In the genomic region with DNA sequence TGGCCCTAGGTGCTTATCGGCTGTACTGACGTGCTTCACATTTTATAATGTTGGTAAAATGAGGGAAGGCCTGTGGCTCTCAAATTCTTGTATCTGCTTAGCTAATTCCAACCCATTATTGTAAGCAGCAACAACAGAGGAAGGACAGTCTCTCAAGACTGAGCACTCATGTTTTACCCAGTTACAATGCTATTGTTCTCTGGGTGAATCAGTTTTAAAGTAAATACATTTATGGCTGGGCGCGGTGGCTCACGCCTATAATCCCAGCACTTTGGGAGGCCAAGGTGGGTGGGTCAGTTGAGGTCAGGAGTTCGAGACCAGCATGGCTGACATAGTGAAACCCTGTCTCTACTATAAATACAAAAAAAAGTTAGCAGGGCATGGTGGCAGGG, we compare ENCODE assay signal across 1 cellular context.
TF ChIP-seq lines count a peak whose summit lies in the region.

No MANE protein-coding gene starts in this region.

TF ChIP-seq in GM23338, 12 proteins besides CTCF, POLR2A, EP300 and RAD21:
- TF ChIP-seq, protein P1, sequence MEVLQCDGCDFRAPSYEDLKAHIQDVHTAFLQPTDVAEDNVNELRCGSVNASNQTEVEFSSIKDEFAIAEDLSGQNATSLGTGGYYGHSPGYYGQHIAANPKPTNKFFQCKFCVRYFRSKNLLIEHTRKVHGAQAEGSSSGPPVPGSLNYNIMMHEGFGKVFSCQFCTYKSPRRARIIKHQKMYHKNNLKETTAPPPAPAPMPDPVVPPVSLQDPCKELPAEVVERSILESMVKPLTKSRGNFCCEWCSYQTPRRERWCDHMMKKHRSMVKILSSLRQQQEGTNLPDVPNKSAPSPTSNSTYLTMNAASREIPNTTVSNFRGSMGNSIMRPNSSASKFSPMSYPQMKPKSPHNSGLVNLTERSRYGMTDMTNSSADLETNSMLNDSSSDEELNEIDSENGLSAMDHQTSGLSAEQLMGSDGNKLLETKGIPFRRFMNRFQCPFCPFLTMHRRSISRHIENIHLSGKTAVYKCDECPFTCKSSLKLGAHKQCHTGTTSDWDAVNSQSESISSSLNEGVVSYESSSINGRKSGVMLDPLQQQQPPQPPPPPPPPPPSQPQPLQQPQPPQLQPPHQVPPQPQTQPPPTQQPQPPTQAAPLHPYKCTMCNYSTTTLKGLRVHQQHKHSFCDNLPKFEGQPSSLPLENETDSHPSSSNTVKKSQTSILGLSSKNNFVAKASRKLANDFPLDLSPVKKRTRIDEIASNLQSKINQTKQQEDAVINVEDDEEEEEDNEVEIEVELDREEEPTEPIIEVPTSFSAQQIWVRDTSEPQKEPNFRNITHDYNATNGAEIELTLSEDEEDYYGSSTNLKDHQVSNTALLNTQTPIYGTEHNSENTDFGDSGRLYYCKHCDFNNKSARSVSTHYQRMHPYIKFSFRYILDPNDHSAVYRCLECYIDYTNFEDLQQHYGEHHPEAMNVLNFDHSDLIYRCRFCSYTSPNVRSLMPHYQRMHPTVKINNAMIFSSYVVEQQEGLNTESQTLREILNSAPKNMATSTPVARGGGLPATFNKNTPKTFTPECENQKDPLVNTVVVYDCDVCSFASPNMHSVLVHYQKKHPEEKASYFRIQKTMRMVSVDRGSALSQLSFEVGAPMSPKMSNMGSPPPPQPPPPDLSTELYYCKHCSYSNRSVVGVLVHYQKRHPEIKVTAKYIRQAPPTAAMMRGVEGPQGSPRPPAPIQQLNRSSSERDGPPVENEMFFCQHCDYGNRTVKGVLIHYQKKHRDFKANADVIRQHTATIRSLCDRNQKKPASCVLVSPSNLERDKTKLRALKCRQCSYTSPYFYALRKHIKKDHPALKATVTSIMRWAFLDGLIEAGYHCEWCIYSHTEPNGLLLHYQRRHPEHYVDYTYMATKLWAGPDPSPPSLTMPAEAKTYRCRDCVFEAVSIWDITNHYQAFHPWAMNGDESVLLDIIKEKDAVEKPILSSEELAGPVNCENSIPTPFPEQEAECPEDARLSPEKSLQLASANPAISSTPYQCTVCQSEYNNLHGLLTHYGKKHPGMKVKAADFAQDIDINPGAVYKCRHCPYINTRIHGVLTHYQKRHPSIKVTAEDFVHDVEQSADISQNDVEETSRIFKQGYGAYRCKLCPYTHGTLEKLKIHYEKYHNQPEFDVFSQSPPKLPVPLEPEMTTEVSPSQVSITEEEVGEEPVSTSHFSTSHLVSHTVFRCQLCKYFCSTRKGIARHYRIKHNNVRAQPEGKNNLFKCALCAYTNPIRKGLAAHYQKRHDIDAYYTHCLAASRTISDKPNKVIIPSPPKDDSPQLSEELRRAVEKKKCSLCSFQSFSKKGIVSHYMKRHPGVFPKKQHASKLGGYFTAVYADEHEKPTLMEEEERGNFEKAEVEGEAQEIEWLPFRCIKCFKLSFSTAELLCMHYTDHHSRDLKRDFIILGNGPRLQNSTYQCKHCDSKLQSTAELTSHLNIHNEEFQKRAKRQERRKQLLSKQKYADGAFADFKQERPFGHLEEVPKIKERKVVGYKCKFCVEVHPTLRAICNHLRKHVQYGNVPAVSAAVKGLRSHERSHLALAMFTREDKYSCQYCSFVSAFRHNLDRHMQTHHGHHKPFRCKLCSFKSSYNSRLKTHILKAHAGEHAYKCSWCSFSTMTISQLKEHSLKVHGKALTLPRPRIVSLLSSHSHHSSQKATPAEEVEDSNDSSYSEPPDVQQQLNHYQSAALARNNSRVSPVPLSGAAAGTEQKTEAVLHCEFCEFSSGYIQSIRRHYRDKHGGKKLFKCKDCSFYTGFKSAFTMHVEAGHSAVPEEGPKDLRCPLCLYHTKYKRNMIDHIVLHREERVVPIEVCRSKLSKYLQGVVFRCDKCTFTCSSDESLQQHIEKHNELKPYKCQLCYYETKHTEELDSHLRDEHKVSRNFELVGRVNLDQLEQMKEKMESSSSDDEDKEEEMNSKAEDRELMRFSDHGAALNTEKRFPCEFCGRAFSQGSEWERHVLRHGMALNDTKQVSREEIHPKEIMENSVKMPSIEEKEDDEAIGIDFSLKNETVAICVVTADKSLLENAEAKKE (CRISPR knock-in tag; IDR thresholded peaks at IDR 0.05) = no peak
- TF ChIP-seq, protein P2, sequence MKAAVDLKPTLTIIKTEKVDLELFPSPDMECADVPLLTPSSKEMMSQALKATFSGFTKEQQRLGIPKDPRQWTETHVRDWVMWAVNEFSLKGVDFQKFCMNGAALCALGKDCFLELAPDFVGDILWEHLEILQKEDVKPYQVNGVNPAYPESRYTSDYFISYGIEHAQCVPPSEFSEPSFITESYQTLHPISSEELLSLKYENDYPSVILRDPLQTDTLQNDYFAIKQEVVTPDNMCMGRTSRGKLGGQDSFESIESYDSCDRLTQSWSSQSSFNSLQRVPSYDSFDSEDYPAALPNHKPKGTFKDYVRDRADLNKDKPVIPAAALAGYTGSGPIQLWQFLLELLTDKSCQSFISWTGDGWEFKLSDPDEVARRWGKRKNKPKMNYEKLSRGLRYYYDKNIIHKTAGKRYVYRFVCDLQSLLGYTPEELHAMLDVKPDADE (IDR thresholded peaks at IDR 0.05) = no peak
- TF ChIP-seq, protein P3, sequence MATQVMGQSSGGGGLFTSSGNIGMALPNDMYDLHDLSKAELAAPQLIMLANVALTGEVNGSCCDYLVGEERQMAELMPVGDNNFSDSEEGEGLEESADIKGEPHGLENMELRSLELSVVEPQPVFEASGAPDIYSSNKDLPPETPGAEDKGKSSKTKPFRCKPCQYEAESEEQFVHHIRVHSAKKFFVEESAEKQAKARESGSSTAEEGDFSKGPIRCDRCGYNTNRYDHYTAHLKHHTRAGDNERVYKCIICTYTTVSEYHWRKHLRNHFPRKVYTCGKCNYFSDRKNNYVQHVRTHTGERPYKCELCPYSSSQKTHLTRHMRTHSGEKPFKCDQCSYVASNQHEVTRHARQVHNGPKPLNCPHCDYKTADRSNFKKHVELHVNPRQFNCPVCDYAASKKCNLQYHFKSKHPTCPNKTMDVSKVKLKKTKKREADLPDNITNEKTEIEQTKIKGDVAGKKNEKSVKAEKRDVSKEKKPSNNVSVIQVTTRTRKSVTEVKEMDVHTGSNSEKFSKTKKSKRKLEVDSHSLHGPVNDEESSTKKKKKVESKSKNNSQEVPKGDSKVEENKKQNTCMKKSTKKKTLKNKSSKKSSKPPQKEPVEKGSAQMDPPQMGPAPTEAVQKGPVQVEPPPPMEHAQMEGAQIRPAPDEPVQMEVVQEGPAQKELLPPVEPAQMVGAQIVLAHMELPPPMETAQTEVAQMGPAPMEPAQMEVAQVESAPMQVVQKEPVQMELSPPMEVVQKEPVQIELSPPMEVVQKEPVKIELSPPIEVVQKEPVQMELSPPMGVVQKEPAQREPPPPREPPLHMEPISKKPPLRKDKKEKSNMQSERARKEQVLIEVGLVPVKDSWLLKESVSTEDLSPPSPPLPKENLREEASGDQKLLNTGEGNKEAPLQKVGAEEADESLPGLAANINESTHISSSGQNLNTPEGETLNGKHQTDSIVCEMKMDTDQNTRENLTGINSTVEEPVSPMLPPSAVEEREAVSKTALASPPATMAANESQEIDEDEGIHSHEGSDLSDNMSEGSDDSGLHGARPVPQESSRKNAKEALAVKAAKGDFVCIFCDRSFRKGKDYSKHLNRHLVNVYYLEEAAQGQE (IDR thresholded peaks at IDR 0.05; ENCODE audit: unreplicated experiment) = no peak
- no peak for TF ChIP-seq ZNF331 (CRISPR knock-in tag; IDR thresholded peaks at IDR 0.05; ENCODE audit: low read depth)
- no peak for TF ChIP-seq POLR2AphosphoS5 (IDR thresholded peaks at IDR 0.05; ENCODE audit: low read depth)
- no peak for TF ChIP-seq STAT1 (IDR thresholded peaks at IDR 0.05; ENCODE audit: unreplicated experiment)
- TF ChIP-seq EZH2 (IDR thresholded peaks at IDR 0.05; ENCODE audit: low read depth, unreplicated experiment) = no peak
- TF ChIP-seq CREB1 (CRISPR knock-in tag; IDR thresholded peaks at IDR 0.05; ENCODE audit: low read depth) = no peak
- TF ChIP-seq ZNF114 (CRISPR knock-in tag; IDR thresholded peaks at IDR 0.05) = no peak
- no peak for TF ChIP-seq JUNB (IDR thresholded peaks at IDR 0.05; ENCODE audit: unreplicated experiment)
- no peak for TF ChIP-seq NANOG (IDR thresholded peaks at IDR 0.05; ENCODE audit: borderline replicate concordance)
- no peak for TF ChIP-seq EZH2phosphoT487 (IDR thresholded peaks at IDR 0.05; ENCODE audit: unreplicated experiment)
